ENCODE assay signal across 8 cellular contexts in the genomic region with DNA sequence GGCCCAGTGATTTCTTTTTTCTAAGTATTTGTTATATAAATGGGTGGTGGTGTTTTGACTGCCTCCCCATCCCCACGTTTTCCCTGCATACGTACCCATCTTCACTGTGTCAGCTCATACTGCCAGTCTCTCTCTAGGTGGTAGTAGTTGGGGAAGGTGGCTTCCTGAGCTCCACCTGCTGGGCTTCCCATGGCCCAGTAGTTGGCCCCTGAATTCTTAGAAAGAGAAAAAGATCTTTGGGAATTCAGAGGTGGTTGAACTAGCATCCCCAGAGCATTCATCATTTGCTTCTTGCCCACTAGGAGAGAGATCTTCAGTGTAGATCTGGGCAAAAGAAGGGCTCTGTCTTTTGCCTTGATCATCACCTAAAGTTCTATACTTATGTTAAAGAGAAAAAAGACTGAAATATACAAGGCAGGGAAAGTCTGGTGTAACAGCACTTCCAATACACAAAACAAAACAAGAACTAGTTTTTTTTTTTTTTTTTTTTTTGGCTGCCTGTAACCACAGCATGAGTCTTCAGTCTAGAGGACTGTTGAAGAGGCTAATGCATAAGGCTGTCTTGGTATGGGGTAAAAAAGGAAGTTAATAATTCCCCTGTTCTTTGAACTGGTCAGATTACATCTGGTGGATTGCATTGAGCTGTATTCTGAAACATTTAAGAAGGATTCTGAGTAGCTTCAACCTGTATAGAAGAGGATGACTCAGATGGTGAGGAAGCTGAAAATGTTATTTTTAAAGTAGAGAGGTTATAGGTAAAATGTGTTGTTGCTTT.
DNase-seq lines count a peak whose midpoint lies in the region; ATAC-seq and TF ChIP-seq lines count a peak whose summit lies in the region.

No MANE protein-coding gene starts in this region.

- H3K36me3 ChIP-seq in Panc1 (ENCODE audit: control insufficient read depth, insufficient read depth, low read length) (no peaks in the 10 kb centered on the region), smooth muscle cell (ENCODE audit: low read depth) (no peaks in the 10 kb centered on the region), neural progenitor cell (no peaks in the 10 kb centered on the region)

- no peak overlapping the region for H3K4me3 ChIP-seq in Panc1 (ENCODE audit: low read depth in 2 of 2, low read length in 2 of 2)
- H3K4me3 ChIP-seq in smooth muscle cell, result no peak overlapping the region
- no peak overlapping the region for H3K4me3 ChIP-seq in neural progenitor cell

- no peak overlapping the region for H3K27ac Mint-ChIP-seq in HFFc6
- no peak overlapping the region for H3K27ac Mint-ChIP-seq in neural progenitor cell

- H3K9me3 ChIP-seq in Panc1 (ENCODE audit: control insufficient read depth, insufficient read depth, low read depth, low read length) (no peaks in the 10 kb centered on the region), smooth muscle cell (replicated peaks; ENCODE audit: low read depth) (no peaks in the 10 kb centered on the region), neural progenitor cell (ENCODE audit: low read depth) (no peaks in the 10 kb centered on the region)

- H3K27ac ChIP-seq in Panc1 (ENCODE audit: low read length), result no peak overlapping the region
- H3K27ac ChIP-seq in smooth muscle cell (ENCODE audit: low read depth), result peak overlapping the region; percentile 55
- H3K27ac ChIP-seq in neural progenitor cell, result no peak overlapping the region

- CTCF ChIA-PET in Panc1 (lab: Charles Lee), result no interaction called here

- no peaks in the 10 kb centered on the region for H3K9me3 Mint-ChIP-seq in HFFc6
- no peaks in the 10 kb centered on the region for H3K9me3 Mint-ChIP-seq in neural progenitor cell

- H4K20me1 ChIP-seq in smooth muscle cell (ENCODE audit: low read depth) (no peaks in the 10 kb centered on the region), neural progenitor cell (ENCODE audit: low read depth) (no peaks in the 10 kb centered on the region)

- intact Hi-C loops in Panc1 (cut with micrococcal nuclease; ENCODE audit: unreplicated experiment), result no loop called here

- ATAC-seq in HG02970 (IDR thresholded peaks at IDR 0.05; ENCODE audit: low FRiP score, unreplicated experiment), result peak; percentile 73
- no peak for ATAC-seq in Panc1

- peak; percentile 2 for DNase-seq in NCI-H82 (lab: John Stamatoyannopoulos, UW)
- DNase-seq in NCI-H82 treated with DMSO at 0.1 percent for 48 hours (lab: John Stamatoyannopoulos, UW; ENCODE audit: unreplicated experiment), result no peak
- DNase-seq in Panc1 (ENCODE audit: low read depth, low spot score), result no peak
- DNase-seq in smooth muscle cell (lab: John Stamatoyannopoulos, UW; ENCODE audit: unreplicated experiment), result no peak
- DNase-seq in HFFc6, result no peak
- DNase-seq in neural progenitor cell (ENCODE audit: low spot score), result no peak
- DNase-seq in NCI-H748 treated with DMSO at 0.1 percent for 48 hours (lab: John Stamatoyannopoulos, UW), result no peak

- peak; percentile 2; the same call in 1 of the 2 replicates for TF ChIP-seq CTCF in Panc1 (IDR thresholded peaks at IDR 0.05)
- TF ChIP-seq CTCF in smooth muscle cell (IDR thresholded peaks at IDR 0.05; ENCODE audit: borderline replicate concordance, insufficient read depth, poor library complexity, severe bottlenecking), result no peak
- no peak for TF ChIP-seq CTCF in HFFc6 (IDR thresholded peaks at IDR 0.05)
- TF ChIP-seq CTCF in neural progenitor cell (IDR thresholded peaks at IDR 0.05), result no peak

- H3K4me2 ChIP-seq in smooth muscle cell, result no peak overlapping the region
- H3K4me2 ChIP-seq in neural progenitor cell, result no peak overlapping the region

- POLR2A ChIA-PET in Panc1 (lab: Charles Lee), result interaction anchor here (0.5 kb wide), 1 partner anchor 195 kb away, joined by 6 read pairs; no protein-coding TSS in a partner anchor

- 91% methylated on average over 2 of the region's 2 CpGs for WGBS in smooth muscle cell (ENCODE audit: low lambda C conversion rate)

- no TSS peak for BruUV-seq in Panc1 (replicated peaks; lab: Mats Ljungman, UMichigan)

- H3K4me3 Mint-ChIP-seq in HFFc6 (no peak overlapping the region), neural progenitor cell (no peak overlapping the region)

- peaks cover 7% of the 10 kb centered on the region; the same call in 1 of the 2 replicates for H3K4me1 Mint-ChIP-seq in HFFc6 (ENCODE audit: low read depth)
- peaks cover 10% of the 10 kb centered on the region for H3K4me1 Mint-ChIP-seq in neural progenitor cell

- H3K27me3 ChIP-seq in Panc1 (ENCODE audit: control insufficient read depth, insufficient read depth, low read length), result no peaks in the 10 kb centered on the region
- no peaks in the 10 kb centered on the region for H3K27me3 ChIP-seq in smooth muscle cell (ENCODE audit: low read depth)
- no peaks in the 10 kb centered on the region for H3K27me3 ChIP-seq in neural progenitor cell

- H3K36me3 Mint-ChIP-seq in HFFc6 (ENCODE audit: low read depth) (no peaks in the 10 kb centered on the region), neural progenitor cell (no peaks in the 10 kb centered on the region)

- H3F3A ChIP-seq in smooth muscle cell (ENCODE audit: low read depth) (no peaks in the 10 kb centered on the region), neural progenitor cell (ENCODE audit: low read depth) (peaks cover 6% of the 10 kb centered on the region)

- no peaks in the 10 kb centered on the region; the same call in 1 of the 2 replicates for H3K27me3 Mint-ChIP-seq in HFFc6 (ENCODE audit: insufficient read depth)
- no peaks in the 10 kb centered on the region for H3K27me3 Mint-ChIP-seq in neural progenitor cell (ENCODE audit: insufficient read depth, low read depth)

- H3K79me2 ChIP-seq in smooth muscle cell (ENCODE audit: low read depth) (no peaks in the 10 kb centered on the region), neural progenitor cell (ENCODE audit: low read depth) (no peaks in the 10 kb centered on the region)

- in situ Hi-C loops in Panc1 (cut with HindIII; ENCODE audit: low pct_unique_long_range_greater_than_20kb, low sequenced_read_pairs), result no loop called here

- no peak overlapping the region for H2AFZ ChIP-seq in smooth muscle cell (ENCODE audit: low read depth)
- no peak overlapping the region for H2AFZ ChIP-seq in neural progenitor cell (replicated peaks)

- H3K4me1 ChIP-seq in Panc1 (ENCODE audit: control insufficient read depth, insufficient read depth, low read length) (0 out of 2 replicates have a peak, but pooled peaks cover 2% of the 10 kb centered on the region), smooth muscle cell (ENCODE audit: low read depth) (peaks cover 3% of the 10 kb centered on the region), neural progenitor cell (peaks cover 3% of the 10 kb centered on the region)

- H3K9ac ChIP-seq in smooth muscle cell (ENCODE audit: low read depth) (no peak overlapping the region), neural progenitor cell (no peak overlapping the region)
